In genomic region chr1:80706526-80706925, GRCh38 we compare ENCODE assay signal across 5 cellular contexts.
"Had no signal": no experiment of that assay in that cellular context is flagged by ENCODE, and none has a peak within 500 bp of the region (broad histone marks: within the 10 kb centered on the region; RNA-seq: fewer than 3 reads in every experiment).

No MANE protein-coding gene starts in this region.

- H3K4me3 Mint-ChIP-seq: IgD-negative memory B cell had no signal

- H3K4me3 ChIP-seq: K562 had no signal

- H3K4me1 Mint-ChIP-seq: IgD-negative memory B cell had no signal

- DNase-seq: IMR-90, KBM-7 had no signal

- H3K27ac ChIP-seq: HL-60 had no signal

- H3K27ac Mint-ChIP-seq: IgD-negative memory B cell had no signal

- H3K27me3 Mint-ChIP-seq: IgD-negative memory B cell had no signal

- H3K36me3 Mint-ChIP-seq: IgD-negative memory B cell had no signal
